11 cellular contexts compared by ENCODE assay signal in genomic region chr5:119271758-119272730, GRCh38.
DNase-seq lines count a peak whose midpoint lies in the region; ATAC-seq and TF ChIP-seq lines count a peak whose summit lies in the region.
"Had no signal": no experiment of that assay in that cellular context is flagged by ENCODE, and none has a peak within 500 bp of the region (broad histone marks: within the 10 kb centered on the region; RNA-seq: fewer than 3 reads in every experiment).

No MANE protein-coding gene starts in this region.

- H3F3A ChIP-seq in SK-N-SH (replicated peaks; ENCODE audit: insufficient read depth) (peaks cover 32% of the 10 kb centered on the region), PC-3 (ENCODE audit: low read length, unreplicated experiment) (peaks cover 10% of the 10 kb centered on the region)

- H2AFZ ChIP-seq in SK-N-SH (ENCODE audit: low read depth) (no peak overlapping the region), PC-3 (ENCODE audit: low read length) (no peak overlapping the region)

- H3K4me3 Mint-ChIP-seq in stimulated activated memory B cell treated with anti-CD40 and anti-IgM and Interleukin-4, amounts not matched to agents 10 μg/mL and 1 μg/mL and 100 μg/mL, for 72 hours, result peak overlapping the region; percentile 22

- DNase-seq in SK-N-SH, result no peak
- peak; percentile 62 for DNase-seq in PC-3
- DNase-seq in coronary artery (ENCODE audit: low spot score), result no peak
- no peak for DNase-seq in occipital lobe (lab: John Stamatoyannopoulos, UW)
- no peak for DNase-seq in KG1 (lab: John Stamatoyannopoulos, UW)
- no peak for DNase-seq in NCI-H2171 treated with DMSO at 0.1 percent for 48 hours (lab: John Stamatoyannopoulos, UW)
- DNase-seq: 8988T; stimulated activated CD4-positive, alpha-beta T cell treated with anti-CD3 and anti-CD28 coated beads, Interleukin-2, amount 100 ng/mL, for 24 hours had no signal

- no peak for TF ChIP-seq EP300 in SK-N-SH (IDR thresholded peaks at IDR 0.05; ENCODE audit: borderline replicate concordance in 1 of 2, low read depth in 1 of 2, low read length in 1 of 2)

- H3K9ac ChIP-seq in SK-N-SH (no peak overlapping the region), PC-3 (ENCODE audit: low read length) (peak overlapping the region; percentile 25; the same call in 1 of the 2 replicates)

- POLR2A ChIA-PET in SK-N-SH (lab: Yijun Ruan, JAX) (no interaction called here), PC-3 (lab: Charles Lee; ENCODE audit: unreplicated experiment) (no interaction called here)

- H4K20me1 ChIP-seq in SK-N-SH (ENCODE audit: insufficient read depth) (no peaks in the 10 kb centered on the region), PC-3 (ENCODE audit: low read length) (no peaks in the 10 kb centered on the region)

- H3K27me3 ChIP-seq in SK-N-SH (ENCODE audit: insufficient read depth) (no peaks in the 10 kb centered on the region), PC-3 (ENCODE audit: low read length) (no peaks in the 10 kb centered on the region)

- H3K4me1 Mint-ChIP-seq in stimulated activated memory B cell treated with anti-CD40 and anti-IgM and Interleukin-4, amounts not matched to agents 10 μg/mL and 1 μg/mL and 100 μg/mL, for 72 hours, result peaks cover 86% of the 10 kb centered on the region

- TF ChIP-seq CTCF in SK-N-SH (IDR thresholded peaks at IDR 0.05) (no peak), PC-3 (conservative IDR thresholded peaks at IDR 0.05; ENCODE audit: low read depth, low read length) (no peak), coronary artery (IDR thresholded peaks at IDR 0.05) (no peak)

- no peaks in the 10 kb centered on the region for H3K9me3 Mint-ChIP-seq in stimulated activated memory B cell treated with anti-CD40 and anti-IgM and Interleukin-4, amounts not matched to agents 10 μg/mL and 1 μg/mL and 100 μg/mL, for 72 hours

- intact Hi-C loops in PC-3 (cut with micrococcal nuclease), result no loop called here

- CTCF ChIA-PET in SK-N-SH (lab: Yijun Ruan, JAX) (interaction anchor here (0.8 kb wide), 1 partner anchor 140 kb away, joined by 3 read pairs; no protein-coding TSS in a partner anchor), PC-3 (lab: Charles Lee) (no interaction called here)

- H3K27ac ChIP-seq in SK-N-SH (ENCODE audit: low read depth in 2 of 2, low read length in 1 of 2), result no peak overlapping the region; a peak in 1 of 4 replicates
- peak overlapping the region; percentile 72 for H3K27ac ChIP-seq in PC-3 (ENCODE audit: low read length)
- H3K27ac ChIP-seq in coronary artery, result peak overlapping the region in 1 of 2 donors; percentile 97
- H3K27ac ChIP-seq: RWPE1 had no signal

- H3K4me2 ChIP-seq in SK-N-SH (peak overlapping the region; percentile 22; the same call in 1 of the 2 replicates), PC-3 (ENCODE audit: low read length) (peak overlapping the region; percentile 95; the same call in 1 of the 2 replicates)

- no peaks in the 10 kb centered on the region for H3K27me3 Mint-ChIP-seq in stimulated activated memory B cell treated with anti-CD40 and anti-IgM and Interleukin-4, amounts not matched to agents 10 μg/mL and 1 μg/mL and 100 μg/mL, for 72 hours

- TF ChIP-seq RAD21 in SK-N-SH (IDR thresholded peaks at IDR 0.05; ENCODE audit: low read length), result no peak

- ATAC-seq in SK-N-SH treated with all-trans-retinoic acid at 6 μM for 48 hours (no peak), PC-3 (no peak)
- ATAC-seq in stimulated activated memory B cell treated with anti-CD40 and anti-IgM and Interleukin-4, amounts not matched to agents 10 μg/mL and 1 μg/mL and 100 μg/mL, for 72 hours, result no peak

- H3K4me1 ChIP-seq in SK-N-SH (ENCODE audit: control insufficient read depth in 1 of 2, insufficient read depth in 2 of 2, low read depth in 1 of 2, low read length in 1 of 2), result peaks cover 17 to 26% of the 10 kb centered on the region in 2 experiments; a peak in 3 of 4 replicates
- H3K4me1 ChIP-seq in PC-3 (ENCODE audit: insufficient read depth, low read length), result peaks cover 64% of the 10 kb centered on the region

- H3K9me2 ChIP-seq in SK-N-SH (no peaks in the 10 kb centered on the region), PC-3 (replicated peaks; ENCODE audit: low read length) (no peaks in the 10 kb centered on the region)

- H3K9me3 ChIP-seq in SK-N-SH (no peaks in the 10 kb centered on the region), PC-3 (ENCODE audit: low read length) (no peaks in the 10 kb centered on the region)

- H3K36me3 Mint-ChIP-seq in stimulated activated memory B cell treated with anti-CD40 and anti-IgM and Interleukin-4, amounts not matched to agents 10 μg/mL and 1 μg/mL and 100 μg/mL, for 72 hours, result no peaks in the 10 kb centered on the region

- H3K27ac Mint-ChIP-seq in stimulated activated memory B cell treated with anti-CD40 and anti-IgM and Interleukin-4, amounts not matched to agents 10 μg/mL and 1 μg/mL and 100 μg/mL, for 72 hours, result peak overlapping the region; percentile 82

- peaks cover 0 to 1% of the 10 kb centered on the region in 2 experiments for H3K36me3 ChIP-seq in SK-N-SH (replicated peaks in 1 of 2; ENCODE audit: control insufficient read depth in 1 of 2, insufficient read depth in 2 of 2, low read length in 1 of 2)
- H3K36me3 ChIP-seq in PC-3 (ENCODE audit: low read depth, low read length), result no peaks in the 10 kb centered on the region

- H3K4me3 ChIP-seq in SK-N-SH (ENCODE audit: low read depth in 2 of 2, low read length in 1 of 2) (no peak overlapping the region; a peak in 1 of 4 replicates), PC-3 (ENCODE audit: low read length) (no peak overlapping the region), coronary artery (peak overlapping the region; percentile 22)

- WGBS in SK-N-SH (ENCODE audit: low lambda C conversion rate), result 96% methylated on average over 2 of the region's 2 CpGs

- no TSS peak for BruUV-seq in PC-3 (replicated peaks; lab: Mats Ljungman, UMichigan)

- H3K79me2 ChIP-seq in SK-N-SH (ENCODE audit: insufficient read depth) (peaks cover 76% of the 10 kb centered on the region), PC-3 (ENCODE audit: low read length) (peaks cover 42% of the 10 kb centered on the region)

TF ChIP-seq in SK-N-SH, 30 proteins besides CTCF, POLR2A, EP300 and RAD21:
- 0 out of 2 replicates have a peak, but pooled peaks have one; percentile 17 for TF ChIP-seq TCF12 (IDR thresholded peaks at IDR 0.05)
- no peak for TF ChIP-seq RCOR1 (IDR thresholded peaks at IDR 0.05; ENCODE audit: low read length)

TF ChIP-seq in SK-N-SH treated with all-trans-retinoic acid at 6 μM for 48 hours, 23 proteins besides CTCF, POLR2A, EP300 and RAD21:
- TF ChIP-seq ZNF8 (CRISPR knock-in tag; IDR thresholded peaks at IDR 0.05) (no peak), TOX (CRISPR knock-in tag; IDR thresholded peaks at IDR 0.05; ENCODE audit: borderline replicate concordance) (no peak), SNAI2 (CRISPR knock-in tag; IDR thresholded peaks at IDR 0.05) (no peak), ARNTL (CRISPR knock-in tag; IDR thresholded peaks at IDR 0.05; ENCODE audit: borderline replicate concordance, low read depth) (no peak), ESRRG (CRISPR knock-in tag; IDR thresholded peaks at IDR 0.05) (no peak), CREB5 (CRISPR knock-in tag; IDR thresholded peaks at IDR 0.05; ENCODE audit: low read depth) (no peak), BACH2 (CRISPR knock-in tag; IDR thresholded peaks at IDR 0.05; ENCODE audit: borderline replicate concordance) (no peak)
